Comparison of ENCODE assay signal across 8 cellular contexts in genomic region chr17:16217002-16217635, GRCh38. TPM values are rescaled to one million over a fixed set of nuclear protein-coding genes. Genes with fewer than 3 reads are reported as not detected.
DNase-seq lines count a peak whose midpoint lies in the region; ATAC-seq and TF ChIP-seq lines count a peak whose summit lies in the region.

TSS of gene PIGL (plus strand) at chr17:16217210. CDS start at chr17:16217227, 17 bp downstream.

- H3K4me1 ChIP-seq in mammary epithelial cell (ENCODE audit: insufficient read depth, low read length) (peaks cover 11% of the 10 kb centered on the region), skeletal muscle satellite cell (ENCODE audit: control insufficient read depth, insufficient read depth, low read length) (peaks cover 10% of the 10 kb centered on the region)

- WGBS in mammary epithelial cell (ENCODE audit: low coverage, missing lambda C conversion rate), result 2% methylated on average over 23 of the region's 29 CpGs

- in situ Hi-C loops in mammary epithelial cell (cut with MboI; ENCODE audit: low sequenced_read_pairs in 2 of 2), result no loop called here

- BruUV-seq in mammary epithelial cell (replicated peaks; lab: Mats Ljungman, UMichigan), result TSS peak; percentile 62

- peaks cover 20% of the 10 kb centered on the region for H3K36me3 ChIP-seq in WERI-Rb-1
- H3K36me3 ChIP-seq in mammary epithelial cell (ENCODE audit: insufficient read depth, low read length), result no peaks in the 10 kb centered on the region
- H3K36me3 ChIP-seq in skeletal muscle satellite cell (ENCODE audit: insufficient read depth, low read length), result no peaks in the 10 kb centered on the region

- peak within 1 kb of the TSS; percentile 94 for H3K27ac ChIP-seq in WERI-Rb-1
- peak within 1 kb of the TSS; percentile 70 for H3K27ac ChIP-seq in mammary epithelial cell (ENCODE audit: insufficient read depth, low read depth, low read length)

- no peak for TF ChIP-seq CTCF in WERI-Rb-1 (IDR thresholded peaks at IDR 0.05; ENCODE audit: low read depth, low read length)
- TF ChIP-seq CTCF in mammary epithelial cell (conservative IDR thresholded peaks at IDR 0.05 in 1 of 2, IDR thresholded peaks at IDR 0.05 in 1 of 2; ENCODE audit: extremely low read depth in 1 of 2, insufficient read depth in 1 of 2, low read depth in 1 of 2, low read length in 2 of 2), result no peak

- no peaks in the 10 kb centered on the region for H3K27me3 ChIP-seq in WERI-Rb-1 (ENCODE audit: insufficient read depth, low read depth, severe bottlenecking)
- H3K27me3 ChIP-seq in mammary epithelial cell (ENCODE audit: insufficient read depth, low read length), result no peaks in the 10 kb centered on the region
- no peaks in the 10 kb centered on the region for H3K27me3 ChIP-seq in skeletal muscle satellite cell (ENCODE audit: control insufficient read depth, insufficient read depth, low read length)

- dilution Hi-C loops in mammary epithelial cell (cut with HindIII; ENCODE audit: low sequenced_read_pairs), result no loop called here

- CTCF ChIA-PET in mammary epithelial cell (lab: Charles Lee; ENCODE audit: low non-redundant PET), result no interaction called here

- peaks cover 80% of the 10 kb centered on the region for H3K79me2 ChIP-seq in mammary epithelial cell (ENCODE audit: insufficient read depth, low read length)

- peak within 1 kb of the TSS; percentile 94 for H2AFZ ChIP-seq in mammary epithelial cell (ENCODE audit: low read depth, low read length)

- H4K20me1 ChIP-seq in mammary epithelial cell (ENCODE audit: insufficient read depth, low read length), result no peaks in the 10 kb centered on the region

- peak within 1 kb of the TSS; percentile 96 for H3K4me2 ChIP-seq in mammary epithelial cell (ENCODE audit: insufficient read depth, low read depth, low read length)
- H3K4me2 ChIP-seq in skeletal muscle satellite cell (ENCODE audit: low read length), result peak within 1 kb of the TSS; percentile 84

- ATAC-seq in HG02798 (IDR thresholded peaks at IDR 0.05; ENCODE audit: poor library complexity, unreplicated experiment), result peak; percentile 56
- no peak for ATAC-seq in GM18517 (IDR thresholded peaks at IDR 0.05; ENCODE audit: unreplicated experiment)

- H3K9ac ChIP-seq in mammary epithelial cell (ENCODE audit: insufficient read depth, low read length) (peak within 1 kb of the TSS; percentile 88), skeletal muscle satellite cell (ENCODE audit: low read depth, low read length) (peak within 1 kb of the TSS; percentile 97)

- DNase-seq in GM03348 (ENCODE audit: low spot score) (peak; percentile 93), NCI-H2196 treated with DMSO at 0.1 percent for 48 hours (lab: John Stamatoyannopoulos, UW; ENCODE audit: unreplicated experiment) (peak; percentile 72), WERI-Rb-1 (peak; percentile 92), mammary epithelial cell (peak; percentile 88)

- intact Hi-C loops in mammary epithelial cell (cut with micrococcal nuclease), result no loop called here

- H3K4me3 ChIP-seq in WERI-Rb-1 (ENCODE audit: low read depth, low read length) (peak within 1 kb of the TSS; percentile 87), mammary epithelial cell (replicated peaks in 1 of 3; ENCODE audit: insufficient read depth in 1 of 3, low read depth in 2 of 3, low read length in 3 of 3) (peak within 1 kb of the TSS; percentile 78 to 97 (median 87)), iPS-18c (ENCODE audit: insufficient read depth, low read depth, low read length) (peak within 1 kb of the TSS; percentile 95), skeletal muscle satellite cell (ENCODE audit: low read length) (peak within 1 kb of the TSS; percentile 85)

- no peaks in the 10 kb centered on the region for H3K9me3 ChIP-seq in WERI-Rb-1 (ENCODE audit: severe bottlenecking)
- no peaks in the 10 kb centered on the region for H3K9me3 ChIP-seq in mammary epithelial cell (replicated peaks; ENCODE audit: insufficient read depth, low read length)
- H3K9me3 ChIP-seq in iPS-18c (ENCODE audit: control insufficient read depth, insufficient read depth, low read length), result no peaks in the 10 kb centered on the region
- H3K9me3 ChIP-seq in skeletal muscle satellite cell (replicated peaks; ENCODE audit: low read length), result no peaks in the 10 kb centered on the region

RNA-seq across cellular contexts. Expression of gene PIGL, which starts in this region (rescaled TPM):
- 10 to 100 TPM; 26.9 to 27.5 TPM for total RNA-seq in mammary epithelial cell
- 16.2 TPM for polyA plus RNA-seq in mammary epithelial cell
- not detected for polyA minus RNA-seq in mammary epithelial cell
- total RNA-seq in skeletal muscle satellite cell (2012; rRNA removed), result 12.7 and 14.2 TPM in 2 replicates
